8 cellular contexts compared by ENCODE assay signal in genomic region chr15:81256916-81257315, GRCh38.
DNase-seq lines count a peak whose midpoint lies in the region; ATAC-seq and TF ChIP-seq lines count a peak whose summit lies in the region.
"Had no signal": no experiment of that assay in that cellular context is flagged by ENCODE, and none has a peak within 500 bp of the region (broad histone marks: within the 10 kb centered on the region; RNA-seq: fewer than 3 reads in every experiment).

No MANE protein-coding gene starts in this region.

- H3K4me2 ChIP-seq in GM23248 (ENCODE audit: unreplicated experiment) (no peak overlapping the region), OCI-LY7 (ENCODE audit: low read length) (no peak overlapping the region)

- no peak overlapping the region for H3K9ac ChIP-seq in GM23248

- H3K4me1 ChIP-seq in GM23248 (ENCODE audit: insufficient read depth), result no peaks in the 10 kb centered on the region
- no peaks in the 10 kb centered on the region for H3K4me1 ChIP-seq in OCI-LY7 (ENCODE audit: insufficient read depth, low read length, poor library complexity, severe bottlenecking)
- peaks cover 0 to 15% (median 6%) of the 10 kb centered on the region in 3 donors for H3K4me1 ChIP-seq in esophagus squamous epithelium
- no peaks in the 10 kb centered on the region for H3K4me1 ChIP-seq in psoas muscle
- H3K4me1 ChIP-seq in sigmoid colon, result no peaks in the 10 kb centered on the region
- H3K4me1 ChIP-seq: HAP-1 had no signal

- H4K20me1 ChIP-seq in GM23248 (ENCODE audit: insufficient read depth), result no peaks in the 10 kb centered on the region
- no peaks in the 10 kb centered on the region for H4K20me1 ChIP-seq in OCI-LY7 (ENCODE audit: insufficient read depth, low read length)

- H3K79me2 ChIP-seq in GM23248 (ENCODE audit: insufficient read depth), result no peaks in the 10 kb centered on the region
- no peaks in the 10 kb centered on the region for H3K79me2 ChIP-seq in OCI-LY7 (ENCODE audit: insufficient read depth, low read depth, low read length)

- ATAC-seq in psoas muscle, result peak in 1 of 4 donors; percentile 38

- peak; percentile 75 for DNase-seq in GM23248
- DNase-seq in OCI-LY7 (ENCODE audit: low spot score), result no peak
- no peak for DNase-seq in esophagus squamous epithelium (lab: John Stamatoyannopoulos, UW)
- no peak for DNase-seq in psoas muscle
- DNase-seq in sigmoid colon, result no peak
- no peak for DNase-seq in effector CD4-positive, alpha-beta T cell
- no peak for DNase-seq in NCI-H1436 treated with DMSO at 0.1 percent for 48 hours (lab: John Stamatoyannopoulos, UW)

- BruUV-seq in OCI-LY7 (replicated peaks; lab: Mats Ljungman, UMichigan), result no TSS peak

- WGBS in GM23248 (ENCODE audit: low coverage in 1 of 2, low lambda C conversion rate in 2 of 2, missing lambda C conversion rate in 2 of 2), 2 experiments, result 0 to 7% methylated on average over 1 of the region's 1 CpG
- 19 to 35% methylated on average over 1 of the region's 1 CpG for WGBS in esophagus squamous epithelium, 2 donors
- 47 to 49% (median 48%) methylated on average over 1 of the region's 1 CpG for WGBS in psoas muscle, 3 donors
- 46 to 55% methylated on average over 1 of the region's 1 CpG for WGBS in sigmoid colon, 2 donors

- CTCF ChIA-PET in OCI-LY7 (lab: Charles Lee; ENCODE audit: unreplicated experiment), result no interaction called here

- H3K27me3 ChIP-seq in GM23248 (replicated peaks; ENCODE audit: insufficient read depth) (no peaks in the 10 kb centered on the region), esophagus squamous epithelium (peaks cover 0 to 12% (median 0%) of the 10 kb centered on the region in 4 donors), psoas muscle (ENCODE audit: insufficient read depth in 3 of 3, low read length in 2 of 3) (peaks cover 0 to 4% (median 3%) of the 10 kb centered on the region in 3 donors), sigmoid colon (no peaks in the 10 kb centered on the region)

- H3K36me3 ChIP-seq in GM23248 (ENCODE audit: low read depth), result no peaks in the 10 kb centered on the region
- H3K36me3 ChIP-seq in OCI-LY7 (ENCODE audit: insufficient read depth, low read length), result no peaks in the 10 kb centered on the region
- no peaks in the 10 kb centered on the region for H3K36me3 ChIP-seq in esophagus squamous epithelium
- no peaks in the 10 kb centered on the region for H3K36me3 ChIP-seq in psoas muscle (ENCODE audit: insufficient read depth in 1 of 2, low read depth in 1 of 2)
- no peaks in the 10 kb centered on the region for H3K36me3 ChIP-seq in sigmoid colon
- H3K36me3 ChIP-seq: HAP-1 had no signal

- TF ChIP-seq POLR2A in esophagus squamous epithelium (IDR thresholded peaks at IDR 0.05), result no peak
- no peak for TF ChIP-seq POLR2A in sigmoid colon (IDR thresholded peaks at IDR 0.05)

- POLR2A ChIA-PET in OCI-LY7 (lab: Charles Lee), result no interaction called here

- H3K27ac ChIP-seq in GM23248 (no peak overlapping the region), OCI-LY7 (ENCODE audit: low read depth, low read length, poor library complexity, severe bottlenecking) (no peak overlapping the region), esophagus squamous epithelium (no peak overlapping the region), psoas muscle (no peak overlapping the region), sigmoid colon (no peak overlapping the region)

- in situ Hi-C loops in GM23248 (cut with MboI), result no loop called here

- H2AFZ ChIP-seq in GM23248 (no peak overlapping the region), OCI-LY7 (ENCODE audit: low read length) (no peak overlapping the region)

- no peaks in the 10 kb centered on the region for H3K9me2 ChIP-seq in GM23248 (ENCODE audit: insufficient read depth)
- H3K9me2 ChIP-seq in OCI-LY7 (ENCODE audit: insufficient read depth, low read length), result no peaks in the 10 kb centered on the region

- no peak for TF ChIP-seq EP300 in sigmoid colon (IDR thresholded peaks at IDR 0.05)

- H3F3A ChIP-seq in GM23248 (ENCODE audit: insufficient read depth), result no peaks in the 10 kb centered on the region

- H3K4me3 ChIP-seq in GM23248 (no peak overlapping the region), OCI-LY7 (ENCODE audit: low read depth, low read length, poor library complexity, severe bottlenecking) (no peak overlapping the region), esophagus squamous epithelium (no peak overlapping the region), psoas muscle (no peak overlapping the region), sigmoid colon (no peak overlapping the region)
- H3K4me3 ChIP-seq: HAP-1 had no signal

- peak; percentile 64 for TF ChIP-seq CTCF in OCI-LY7 (conservative IDR thresholded peaks at IDR 0.05; ENCODE audit: low read length)
- peak in 4 of 6 experiments; percentile 27 to 65 (median 51) for TF ChIP-seq CTCF in esophagus squamous epithelium (IDR thresholded peaks at IDR 0.05)
- peak; percentile 33 for TF ChIP-seq CTCF in psoas muscle (IDR thresholded peaks at IDR 0.05)
- no peak for TF ChIP-seq CTCF in sigmoid colon (IDR thresholded peaks at IDR 0.05)

- H3K9me3 ChIP-seq in GM23248 (ENCODE audit: low read depth) (no peaks in the 10 kb centered on the region), OCI-LY7 (ENCODE audit: low read length) (no peaks in the 10 kb centered on the region), esophagus squamous epithelium (no peaks in the 10 kb centered on the region), psoas muscle (no peaks in the 10 kb centered on the region), sigmoid colon (no peaks in the 10 kb centered on the region)
- H3K9me3 ChIP-seq: HAP-1 had no signal

- intact Hi-C loops in OCI-LY7 (cut with micrococcal nuclease; ENCODE audit: unreplicated experiment), result no loop called here
- intact Hi-C loops in esophagus squamous epithelium (cut with DNase I), result no loop called here
- intact Hi-C loops in psoas muscle (cut with DNase I), result no loop called here
- intact Hi-C loops in sigmoid colon (cut with DNase I), result no loop called here

Comparison
In these comparisons a context has a peak if more than half of its experiments do, and no peak if none do; other contexts are left out.
1. CTCF ChIP-seq: peak in OCI-LY7 (single experiment), esophagus squamous epithelium (4 of 6) and psoas muscle (single experiment); none in sigmoid colon (0 of 4).